ENCODE assay signal across 17 cellular contexts in genomic region chr2:9100080-9100876, GRCh38.
A peak's percentile ranks its signal among the peaks of the same experiment; 100 is the strongest.
DNase-seq lines count a peak whose midpoint lies in the region; ATAC-seq and TF ChIP-seq lines count a peak whose summit lies in the region.
"Had no signal": no experiment of that assay in that cellular context is flagged by ENCODE, and none has a peak within 500 bp of the region (broad histone marks: within the 10 kb centered on the region; RNA-seq: fewer than 3 reads in every experiment).

No MANE protein-coding gene starts in this region.

- DNase-seq in chondrocyte (ENCODE audit: low spot score) (no peak), HEK293T (ENCODE audit: extremely low spot score) (no peak), SHP77 treated with DMSO at 0.1 percent for 48 hours (lab: John Stamatoyannopoulos, UW) (no peak), Calu3 (no peak)
- no peak for DNase-seq in naive thymus-derived CD8-positive, alpha-beta T cell
- DNase-seq: activated CD8-positive, alpha-beta memory T cell treated with anti-CD3 and anti-CD28 coated beads, Interleukin-2, amount 50 U/mL, for 4 hours; effector CD4-positive, alpha-beta T cell; HCEC 1CT; left colon; NCI-H2171; sigmoid colon; stimulated activated naive CD4-positive, alpha-beta T cell; T-helper 17 cell had no signal

- BruUV-seq in Calu3 (replicated peaks; lab: Mats Ljungman, UMichigan), result no TSS peak

- POLR2A ChIA-PET in HEK293T (lab: Yijun Ruan, JAX), result no interaction called here
- POLR2A ChIA-PET in naive thymus-derived CD8-positive, alpha-beta T cell (lab: Charles Lee), result no interaction called here

- CTCF ChIA-PET in HEK293T (lab: Yijun Ruan, JAX), result interaction anchor here (0.6 to 0.8 kb wide), 2 partner anchors 224 to 252 kb away, joined by 3 to 5 read pairs; no protein-coding TSS in a partner anchor
- CTCF ChIA-PET in Calu3 (lab: Charles Lee), result no interaction called here

- no peaks in the 10 kb centered on the region for H3K9me3 Mint-ChIP-seq in chondrocyte (ENCODE audit: low read depth)
- no peaks in the 10 kb centered on the region for H3K9me3 Mint-ChIP-seq in Calu3 (ENCODE audit: low read depth, unreplicated experiment)
- H3K9me3 Mint-ChIP-seq in naive thymus-derived CD8-positive, alpha-beta T cell, result no peaks in the 10 kb centered on the region
- H3K9me3 Mint-ChIP-seq: activated naive CD4-positive, alpha-beta T cell treated with anti-CD3 and anti-CD28 coated beads, Interleukin-2, amount 50 U/mL, for 24 hours had no signal

- H3K36me3 Mint-ChIP-seq in chondrocyte (ENCODE audit: low read depth), result no peaks in the 10 kb centered on the region
- H3K36me3 Mint-ChIP-seq in Calu3 (ENCODE audit: insufficient read depth, unreplicated experiment), result peaks cover 6% of the 10 kb centered on the region
- no peaks in the 10 kb centered on the region for H3K36me3 Mint-ChIP-seq in naive thymus-derived CD8-positive, alpha-beta T cell
- H3K36me3 Mint-ChIP-seq: activated naive CD4-positive, alpha-beta T cell treated with anti-CD3 and anti-CD28 coated beads, Interleukin-2, amount 50 U/mL, for 24 hours had no signal

- H3K4me1 Mint-ChIP-seq in chondrocyte (ENCODE audit: low read depth) (peaks cover 37% of the 10 kb centered on the region), Calu3 (ENCODE audit: low read depth, unreplicated experiment) (peaks cover 18% of the 10 kb centered on the region)
- H3K4me1 Mint-ChIP-seq in naive thymus-derived CD8-positive, alpha-beta T cell, result peaks cover 0 to 21% (median 9%) of the 10 kb centered on the region in 4 donors

- intact Hi-C loops in Calu3 (cut with micrococcal nuclease; ENCODE audit: unreplicated experiment), result no loop called here

- TF ChIP-seq CTCF in chondrocyte (IDR thresholded peaks at IDR 0.05) (peak; percentile 39), Calu3 (IDR thresholded peaks at IDR 0.05; ENCODE audit: unreplicated experiment) (no peak)

- no peak overlapping the region for H3K27ac Mint-ChIP-seq in chondrocyte (ENCODE audit: unreplicated experiment)
- no peak overlapping the region for H3K27ac Mint-ChIP-seq in Calu3 (ENCODE audit: unreplicated experiment)
- no peak overlapping the region for H3K27ac Mint-ChIP-seq in naive thymus-derived CD8-positive, alpha-beta T cell
- H3K27ac Mint-ChIP-seq: activated naive CD4-positive, alpha-beta T cell treated with anti-CD3 and anti-CD28 coated beads, Interleukin-2, amount 50 U/mL, for 24 hours; T-helper 17 cell had no signal

- H3K27me3 Mint-ChIP-seq in chondrocyte (ENCODE audit: low read depth) (no peaks in the 10 kb centered on the region), Calu3 (ENCODE audit: unreplicated experiment) (no peaks in the 10 kb centered on the region)
- H3K27me3 Mint-ChIP-seq in naive thymus-derived CD8-positive, alpha-beta T cell, result peaks cover 5 to 13% (median 10%) of the 10 kb centered on the region in 5 donors

- ATAC-seq in GM18508 (IDR thresholded peaks at IDR 0.05; ENCODE audit: insufficient read depth, unreplicated experiment) (peak; percentile 50), GM19463 (IDR thresholded peaks at IDR 0.05; ENCODE audit: unreplicated experiment) (peak; percentile 64), HG02870 (IDR thresholded peaks at IDR 0.05; ENCODE audit: unreplicated experiment) (peak; percentile 41)
- ATAC-seq in naive thymus-derived CD8-positive, alpha-beta T cell, result no peak
- ATAC-seq: left colon, T-helper 17 cell had no signal

- H3K4me3 Mint-ChIP-seq in chondrocyte (ENCODE audit: unreplicated experiment) (no peak overlapping the region), Calu3 (ENCODE audit: low read depth, unreplicated experiment) (no peak overlapping the region)
- H3K4me3 Mint-ChIP-seq in naive thymus-derived CD8-positive, alpha-beta T cell, result no peak overlapping the region
- H3K4me3 Mint-ChIP-seq: activated naive CD4-positive, alpha-beta T cell treated with anti-CD3 and anti-CD28 coated beads, Interleukin-2, amount 50 U/mL, for 24 hours; T-helper 17 cell had no signal

TF ChIP-seq in HEK293T, 16 proteins besides CTCF, POLR2A, EP300 and RAD21:
- TF ChIP-seq ELF4 (IDR thresholded peaks at IDR 0.05) (no peak), NFRKB (IDR thresholded peaks at IDR 0.05) (no peak), SP1 (IDR thresholded peaks at IDR 0.05) (no peak), PKNOX1 (IDR thresholded peaks at IDR 0.05) (no peak)

Comparison
In these comparisons a context has a peak if more than half of its experiments do, and no peak if none do; other contexts are left out.
1. ATAC-seq: peak in GM18508 (single experiment), GM19463 (single experiment) and HG02870 (single experiment); none in naive thymus-derived CD8-positive, alpha-beta T cell (0 of 2).